Comparison of ENCODE assay signal across 15 cellular contexts in genomic region chr5:530001-530400, GRCh38. TPM values are rescaled to one million over a fixed set of nuclear protein-coding genes. Genes with fewer than 3 reads are reported as not detected.
DNase-seq lines count a peak whose midpoint lies in the region; ATAC-seq and TF ChIP-seq lines count a peak whose summit lies in the region.
"Had no signal": no experiment of that assay in that cellular context is flagged by ENCODE, and none has a peak within 500 bp of the region (broad histone marks: within the 10 kb centered on the region; RNA-seq: fewer than 3 reads in every experiment).

No MANE protein-coding gene starts in this region.

- TF ChIP-seq CTCF in OCI-LY3 (IDR thresholded peaks at IDR 0.05; ENCODE audit: low read depth, low read length), result no peak
- TF ChIP-seq CTCF in fibroblast of mammary gland (conservative IDR thresholded peaks at IDR 0.05; ENCODE audit: control insufficient read depth, insufficient read depth, low read depth, low read length), result no peak
- no peak for TF ChIP-seq CTCF in endodermal cell (conservative IDR thresholded peaks at IDR 0.05)
- no peak for TF ChIP-seq CTCF in A673 (conservative IDR thresholded peaks at IDR 0.05; ENCODE audit: low read depth, low read length)

- peak overlapping the region; percentile 64 for H3K4me2 ChIP-seq in OCI-LY3 (ENCODE audit: low read length)

- H3K27ac Mint-ChIP-seq in stimulated activated naive CD8-positive, alpha-beta T cell treated with anti-CD3 and anti-CD28 coated beads, Interleukin-15, Interleukin-2, amounts not matched to agents 100 ng/mL and 50 ng/mL, for 24 hours, result no peak overlapping the region
- no peak overlapping the region for H3K27ac Mint-ChIP-seq in endodermal cell

- no peak for DNase-seq in stimulated activated naive CD8-positive, alpha-beta T cell treated with anti-CD3 and anti-CD28 coated beads, Interleukin-15, Interleukin-2, amounts not matched to agents 100 U/mL and 50 U/mL, for 24 hours
- DNase-seq in fibroblast of mammary gland (ENCODE audit: low read depth) (peak; percentile 2), endodermal cell (no peak), A673 (ENCODE audit: low spot score) (no peak)
- DNase-seq: ACHN; activated CD4-positive, alpha-beta T cell treated with anti-CD3 and anti-CD28 coated beads for 4 hours; hypothalamus; mesenchymal stem cell; NCI-H2029; NCI-H774; stimulated activated CD4-positive, alpha-beta T cell treated with anti-CD3 and anti-CD28 coated beads, Interleukin-12 subunit alpha, Interleukin-12 subunit beta, amount 100 ng/mL, for 4 hours had no signal

- CTCF ChIA-PET in A673 (lab: Charles Lee), result no interaction called here

- no peak overlapping the region for H2AFZ ChIP-seq in OCI-LY3 (ENCODE audit: low read depth, low read length)

- no peaks in the 10 kb centered on the region for H3K79me2 ChIP-seq in OCI-LY3 (ENCODE audit: low read length)

- peaks cover 53% of the 10 kb centered on the region for H3K27me3 Mint-ChIP-seq in stimulated activated naive CD8-positive, alpha-beta T cell treated with anti-CD3 and anti-CD28 coated beads, Interleukin-15, Interleukin-2, amounts not matched to agents 100 ng/mL and 50 ng/mL, for 24 hours
- H3K27me3 Mint-ChIP-seq in endodermal cell (ENCODE audit: insufficient read depth), result peaks cover 59% of the 10 kb centered on the region

- H3K9ac ChIP-seq in OCI-LY3 (ENCODE audit: low read length) (no peak overlapping the region; the same call in 1 of the 2 replicates), endodermal cell (ENCODE audit: extremely low read depth, low read length, poor library complexity, severe bottlenecking) (no peak overlapping the region)

- H3K4me1 ChIP-seq in OCI-LY3 (ENCODE audit: low read length), result peaks cover 23% of the 10 kb centered on the region
- peaks cover 2% of the 10 kb centered on the region for H3K4me1 ChIP-seq in endodermal cell (ENCODE audit: control insufficient read depth, insufficient read depth, low read length)
- H3K4me1 ChIP-seq in A673 (ENCODE audit: insufficient read depth, low read length, poor library complexity, severe bottlenecking), result no peaks in the 10 kb centered on the region

- H3K4me1 Mint-ChIP-seq in stimulated activated naive CD8-positive, alpha-beta T cell treated with anti-CD3 and anti-CD28 coated beads, Interleukin-15, Interleukin-2, amounts not matched to agents 100 ng/mL and 50 ng/mL, for 24 hours (ENCODE audit: low read depth), result peaks cover 37% of the 10 kb centered on the region
- peaks cover 4% of the 10 kb centered on the region for H3K4me1 Mint-ChIP-seq in endodermal cell

- WGBS in endodermal cell (ENCODE audit: insufficient coverage in 1 of 2, insufficient read length in 1 of 2), 2 experiments, result 94% methylated on average over 1 of the region's 1 CpG; no CpG with 5 or more reads in 1 of the 2 experiments

- no peak for ATAC-seq in stimulated activated naive CD8-positive, alpha-beta T cell treated with anti-CD3 and anti-CD28 coated beads, Interleukin-15, Interleukin-2, amounts not matched to agents 100 U/mL and 50 U/mL, for 24 hours
- no peak for ATAC-seq in HG02973 (IDR thresholded peaks at IDR 0.05; ENCODE audit: unreplicated experiment)
- ATAC-seq in HG03469 (IDR thresholded peaks at IDR 0.05; ENCODE audit: unreplicated experiment), result no peak

- POLR2A ChIA-PET in A673 (lab: Charles Lee; ENCODE audit: low non-redundant PET), result no interaction called here

- BruUV-seq in A673 (replicated peaks; lab: Mats Ljungman, UMichigan), result no TSS peak

- H3K9me3 Mint-ChIP-seq in stimulated activated naive CD8-positive, alpha-beta T cell treated with anti-CD3 and anti-CD28 coated beads, Interleukin-15, Interleukin-2, amounts not matched to agents 100 ng/mL and 50 ng/mL, for 24 hours, result no peaks in the 10 kb centered on the region
- no peaks in the 10 kb centered on the region for H3K9me3 Mint-ChIP-seq in endodermal cell

- H3K4me3 Mint-ChIP-seq in stimulated activated naive CD8-positive, alpha-beta T cell treated with anti-CD3 and anti-CD28 coated beads, Interleukin-15, Interleukin-2, amounts not matched to agents 100 ng/mL and 50 ng/mL, for 24 hours, result peak overlapping the region; percentile 12
- H3K4me3 Mint-ChIP-seq in endodermal cell, result no peak overlapping the region

- H4K20me1 ChIP-seq in OCI-LY3 (ENCODE audit: insufficient read depth, low read length), result peaks cover 7% of the 10 kb centered on the region; the same call in 1 of the 2 replicates

- intact Hi-C loops in A673 (cut with micrococcal nuclease; ENCODE audit: unreplicated experiment), result no loop called here

- H3K4me3 ChIP-seq in OCI-LY3 (ENCODE audit: low read length), result peak overlapping the region; percentile 46
- no peak overlapping the region for H3K4me3 ChIP-seq in fibroblast of mammary gland (ENCODE audit: control insufficient read depth, low read depth, low read length)
- no peak overlapping the region for H3K4me3 ChIP-seq in endodermal cell (ENCODE audit: low read length)
- H3K4me3 ChIP-seq in A673 (ENCODE audit: low read depth, low read length, poor library complexity, severe bottlenecking), result no peak overlapping the region

- H3K27ac ChIP-seq in OCI-LY3 (ENCODE audit: low read length) (no peak overlapping the region), endodermal cell (ENCODE audit: low read depth, low read length) (no peak overlapping the region), A673 (ENCODE audit: low read depth, low read length, poor library complexity, severe bottlenecking) (no peak overlapping the region)

- no peaks in the 10 kb centered on the region for H3K36me3 Mint-ChIP-seq in stimulated activated naive CD8-positive, alpha-beta T cell treated with anti-CD3 and anti-CD28 coated beads, Interleukin-15, Interleukin-2, amounts not matched to agents 100 ng/mL and 50 ng/mL, for 24 hours (ENCODE audit: low read depth)
- no peaks in the 10 kb centered on the region for H3K36me3 Mint-ChIP-seq in endodermal cell (ENCODE audit: low read depth)

- H3K27me3 ChIP-seq in OCI-LY3 (ENCODE audit: low read depth, low read length) (peaks cover 19% of the 10 kb centered on the region), endodermal cell (ENCODE audit: control insufficient read depth, insufficient read depth, low read length, poor library complexity, severe bottlenecking) (peaks cover 68% of the 10 kb centered on the region), A673 (replicated peaks; ENCODE audit: insufficient read depth, low read depth, low read length, poor library complexity) (peaks cover 80% of the 10 kb centered on the region)

- no peaks in the 10 kb centered on the region for H3K36me3 ChIP-seq in OCI-LY3 (replicated peaks; ENCODE audit: low read depth, low read length)
- no peaks in the 10 kb centered on the region for H3K36me3 ChIP-seq in endodermal cell (ENCODE audit: control insufficient read depth, insufficient read depth, low read length)
- no peaks in the 10 kb centered on the region for H3K36me3 ChIP-seq in A673 (ENCODE audit: insufficient read depth, low read length, poor library complexity, severe bottlenecking)

- H3K9me3 ChIP-seq in OCI-LY3 (ENCODE audit: insufficient read depth, low read length), result no peaks in the 10 kb centered on the region
- no peaks in the 10 kb centered on the region for H3K9me3 ChIP-seq in endodermal cell (ENCODE audit: control insufficient read depth, low read length)
- no peaks in the 10 kb centered on the region for H3K9me3 ChIP-seq in A673 (ENCODE audit: low read depth, low read length, poor library complexity, severe bottlenecking)

RNA-seq across cellular contexts. Expression of gene SLC9A3, which starts 5.8 kb away (rescaled TPM):
- 1 to 10 TPM; 1.3 to 1.5 TPM for total RNA-seq in endodermal cell
- polyA plus RNA-seq in endodermal cell (2013, experiment 1 of 2), result 1.5 TPM
- polyA plus RNA-seq in endodermal cell (2013, experiment 2 of 2), result 1.4 TPM
- total RNA-seq in A673 (2021), result 1.6 and 1.9 TPM in 2 replicates
